Comparison of ENCODE assay signal across 1 cellular context in the genomic region with DNA sequence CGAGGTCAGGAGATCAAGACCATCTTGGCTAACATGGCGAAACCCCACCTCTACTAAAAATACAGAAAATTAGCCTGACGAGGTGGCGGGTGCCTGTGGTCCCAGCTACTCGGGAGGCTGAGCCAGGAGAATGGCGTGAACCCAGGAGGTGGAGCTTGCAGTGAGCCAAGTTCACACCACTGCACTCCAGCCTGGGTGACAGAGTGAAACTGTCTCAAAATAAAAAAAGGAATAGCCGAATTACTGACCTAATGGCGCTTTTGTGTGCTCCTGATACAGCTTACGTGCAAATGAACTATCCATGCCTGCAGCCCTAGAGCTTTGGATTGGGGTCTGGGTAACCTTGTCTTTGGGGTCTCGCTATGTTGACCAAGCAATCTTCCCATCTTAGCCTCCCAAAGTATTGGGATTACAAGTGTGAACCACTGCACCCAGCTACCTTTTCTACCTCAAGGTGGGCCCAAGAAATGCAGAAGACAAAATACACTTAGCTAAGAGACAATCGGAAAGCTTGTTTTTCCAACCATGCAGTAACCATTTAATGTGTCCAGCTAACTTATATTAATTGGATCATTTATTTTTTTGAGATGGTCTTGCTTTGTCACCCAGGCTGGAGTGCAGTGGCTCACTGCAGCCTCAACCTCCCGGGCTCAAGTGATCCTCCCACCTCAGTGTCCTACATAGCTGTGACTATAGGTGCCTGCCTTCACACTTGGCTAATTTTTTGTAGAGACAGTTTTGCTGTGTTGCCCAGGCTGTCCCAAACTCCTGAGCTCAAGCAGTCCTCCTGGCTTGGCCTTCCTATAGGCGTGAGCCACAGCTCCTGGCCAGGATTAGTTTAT.
TF ChIP-seq lines count a peak whose summit lies in the region.

No MANE protein-coding gene starts in this region.

TF ChIP-seq in IMR-90, 13 proteins besides CTCF, POLR2A, EP300 and RAD21:
- TF ChIP-seq MAZ (IDR thresholded peaks at IDR 0.05; ENCODE audit: borderline replicate concordance, low read depth, low read length), result no peak
- TF ChIP-seq CHD1 (IDR thresholded peaks at IDR 0.05; ENCODE audit: low read depth, low read length), result no peak
- TF ChIP-seq RCOR1 (IDR thresholded peaks at IDR 0.05; ENCODE audit: insufficient replicate concordance, low read length), result no peak
TF ChIP-seq in IMR-90: peak in this region for 0.
